Comparison of ENCODE assay signal across 26 cellular contexts in genomic region chr7:26356266-26356665, GRCh38.
"Had no signal": no experiment of that assay in that cellular context is flagged by ENCODE, and none has a peak within 500 bp of the region (broad histone marks: within the 10 kb centered on the region; RNA-seq: fewer than 3 reads in every experiment).

No MANE protein-coding gene starts in this region.

- H3K4me3 Mint-ChIP-seq: immature natural killer cell; naive thymus-derived CD8-positive, alpha-beta T cell; stimulated activated memory B cell treated with anti-CD40 and anti-IgM and Interleukin-4, amounts not matched to agents 10 μg/mL and 1 μg/mL and 100 μg/mL, for 72 hours had no signal

- H3K36me3 ChIP-seq: esophagus muscularis mucosa, lower lobe of right lung, pancreas, sigmoid colon, thoracic aorta, tibial nerve, upper lobe of left lung had no signal

- ATAC-seq: left colon; left ventricle myocardium superior; lower lobe of right lung; naive thymus-derived CD8-positive, alpha-beta T cell; pancreas; stimulated activated memory B cell treated with anti-CD40 and anti-IgM and Interleukin-4, amounts not matched to agents 10 μg/mL and 1 μg/mL and 100 μg/mL, for 72 hours; stimulated activated naive CD8-positive, alpha-beta T cell treated with anti-CD3 and anti-CD28 coated beads, Interleukin-15, Interleukin-2, amounts not matched to agents 100 U/mL and 50 U/mL, for 24 hours had no signal

- H3K9me3 ChIP-seq: esophagus muscularis mucosa, lower lobe of right lung, neutrophil, pancreas, sigmoid colon, thoracic aorta, tibial nerve, upper lobe of left lung had no signal

- DNase-seq: dermis blood vessel endothelial cell; effector memory CD4-positive, alpha-beta T cell; foreskin melanocyte; hypothalamus; immature natural killer cell; islet precursor cell; kidney glomerular epithelial cell; left colon; left ventricle myocardium superior; lower lobe of right lung; naive thymus-derived CD8-positive, alpha-beta T cell; pancreas; retina; sigmoid colon; stimulated activated CD4-positive, alpha-beta T cell treated with anti-CD3 and anti-CD28 coated beads, Interleukin-2, amount 100 ng/mL, for 24 hours; stimulated activated CD4-positive, alpha-beta T cell treated with anti-CD3 and anti-CD28 coated beads, Interleukin-4, amount 100 ng/mL, for 24 hours; stimulated activated naive CD8-positive, alpha-beta T cell treated with anti-CD3 and anti-CD28 coated beads, Interleukin-15, Interleukin-2, amounts not matched to agents 100 U/mL and 50 U/mL, for 24 hours; upper lobe of left lung had no signal

- H3K27ac Mint-ChIP-seq: immature natural killer cell; stimulated activated memory B cell treated with anti-CD40 and anti-IgM and Interleukin-4, amounts not matched to agents 10 μg/mL and 1 μg/mL and 100 μg/mL, for 72 hours had no signal

- H3K27me3 Mint-ChIP-seq: naive thymus-derived CD8-positive, alpha-beta T cell; stimulated activated memory B cell treated with anti-CD40 and anti-IgM and Interleukin-4, amounts not matched to agents 10 μg/mL and 1 μg/mL and 100 μg/mL, for 72 hours had no signal

- H3K4me3 ChIP-seq: coronary artery, esophagus muscularis mucosa, lower lobe of right lung, pancreas, sigmoid colon, thoracic aorta, tibial nerve, upper lobe of left lung had no signal

- H3K4me1 ChIP-seq: esophagus muscularis mucosa, lower lobe of right lung, pancreas, sigmoid colon, tibial nerve, upper lobe of left lung had no signal

- H3K27me3 ChIP-seq: neutrophil, pancreas, tibial nerve, upper lobe of left lung had no signal

- H3K27ac ChIP-seq: coronary artery, esophagus muscularis mucosa, lower lobe of right lung, neutrophil, pancreas, sigmoid colon, thoracic aorta, tibial nerve, upper lobe of left lung had no signal

- H3K9me3 Mint-ChIP-seq: immature natural killer cell; naive thymus-derived CD8-positive, alpha-beta T cell; stimulated activated memory B cell treated with anti-CD40 and anti-IgM and Interleukin-4, amounts not matched to agents 10 μg/mL and 1 μg/mL and 100 μg/mL, for 72 hours had no signal

- FAIRE-seq: endothelial cell of umbilical vein, pancreas, urothelium cell line had no signal
